In genomic region chr1:226995966-226996332, GRCh38 we compare ENCODE assay signal across 14 cellular contexts. TPM values are rescaled to one million over a fixed set of nuclear protein-coding genes. Genes with fewer than 3 reads are reported as not detected.
DNase-seq lines count a peak whose midpoint lies in the region; ATAC-seq and TF ChIP-seq lines count a peak whose summit lies in the region.
"Had no signal": no experiment of that assay in that cellular context is flagged by ENCODE, and none has a peak within 500 bp of the region (broad histone marks: within the 10 kb centered on the region; RNA-seq: fewer than 3 reads in every experiment).

No MANE protein-coding gene starts in this region.

- CTCF ChIA-PET in PC-9 (lab: Charles Lee) = no interaction called here

- peak overlapping the region; percentile 45 to 67 for H3K4me3 Mint-ChIP-seq in stimulated activated naive B cell treated with anti-CD40 and anti-IgM and Interleukin-4, amounts not matched to agents 10 μg/mL and 1 μg/mL and 100 μg/mL, for 72 hours

- DNase-seq in cardiac muscle cell (ENCODE audit: low read depth in 1 of 2, low spot score in 1 of 2) = peak in 1 of 2 donors; percentile 41
- DNase-seq in heart left ventricle = no peak
- DNase-seq in stimulated activated naive B cell treated with anti-CD40 and anti-IgM and Interleukin-4, amounts not matched to agents 10 μg/mL and 1 μg/mL and 100 μg/mL, for 72 hours = no peak
- no peak for DNase-seq in NOMO-1 (lab: John Stamatoyannopoulos, UW; ENCODE audit: unreplicated experiment in 2 of 2)
- DNase-seq in activated naive CD4-positive, alpha-beta T cell (lab: John Stamatoyannopoulos, UW) = no peak
- no peak for DNase-seq in PC-9
- DNase-seq: EL; NCI-H524; stimulated activated CD4-positive, alpha-beta T cell treated with anti-CD3 and anti-CD28 coated beads, Interleukin-12 subunit alpha, Interleukin-12 subunit beta, amount 100 ng/mL, for 4 hours; stimulated activated naive CD4-positive, alpha-beta T cell; SW 1271 had no signal

- whole genome bisulfite sequencing in heart left ventricle, 4 donors = 92 to 98% (median 94%) methylated on average over 5 of the region's 5 CpGs

- peaks cover 40% of the 10 kb centered on the region for H3K4me1 ChIP-seq in cardiac muscle cell (ENCODE audit: low read depth)
- H3K4me1 ChIP-seq in heart left ventricle = peaks cover 0 to 18% (median 9%) of the 10 kb centered on the region in 12 donors
- H3K4me1 ChIP-seq in PC-9 (replicated peaks; ENCODE audit: insufficient read depth) = no peaks in the 10 kb centered on the region

- peaks cover 15 to 25% of the 10 kb centered on the region in 2 donors for H3K4me1 Mint-ChIP-seq in stimulated activated naive B cell treated with anti-CD40 and anti-IgM and Interleukin-4, amounts not matched to agents 10 μg/mL and 1 μg/mL and 100 μg/mL, for 72 hours

- no peaks in the 10 kb centered on the region for H3F3A ChIP-seq in PC-9 (ENCODE audit: insufficient read depth, low read depth)

- no peaks in the 10 kb centered on the region for H4K20me1 ChIP-seq in PC-9 (ENCODE audit: insufficient read depth)

- no peak overlapping the region for H2AFZ ChIP-seq in PC-9

- H3K9me2 ChIP-seq in PC-9 (ENCODE audit: insufficient read depth) = no peaks in the 10 kb centered on the region

- H3K27ac ChIP-seq in cardiac muscle cell (peak overlapping the region; percentile 83), heart left ventricle (no peak overlapping the region), PC-9 (no peak overlapping the region)
- H3K27ac ChIP-seq: epithelial cell of prostate had no signal

- POLR2A ChIA-PET in PC-9 (lab: Charles Lee; ENCODE audit: unreplicated experiment) = no interaction called here

- H3K36me3 ChIP-seq in cardiac muscle cell = no peaks in the 10 kb centered on the region
- H3K36me3 ChIP-seq in heart left ventricle = peaks cover 0 to 43% (median 23%) of the 10 kb centered on the region in 9 donors
- H3K36me3 ChIP-seq in PC-9 (ENCODE audit: low read depth) = no peaks in the 10 kb centered on the region

- H3K79me2 ChIP-seq in PC-9 (ENCODE audit: low read depth) = no peaks in the 10 kb centered on the region

- TF ChIP-seq POLR2A in heart left ventricle (IDR thresholded peaks at IDR 0.05) = no peak

- H3K4me3 ChIP-seq in cardiac muscle cell (no peak overlapping the region), heart left ventricle (no peak overlapping the region), PC-9 (no peak overlapping the region)

- BruUV-seq in PC-9 (replicated peaks; lab: Mats Ljungman, UMichigan) = no TSS peak

- H3K27me3 ChIP-seq in cardiac muscle cell (no peaks in the 10 kb centered on the region), heart left ventricle (no peaks in the 10 kb centered on the region), PC-9 (ENCODE audit: insufficient read depth, low read depth) (no peaks in the 10 kb centered on the region)

- ATAC-seq in heart left ventricle = no peak
- ATAC-seq in HG02571 (IDR thresholded peaks at IDR 0.05; ENCODE audit: unreplicated experiment) = peak; percentile 55
- peak; percentile 59 for ATAC-seq in HG03280 (IDR thresholded peaks at IDR 0.05; ENCODE audit: unreplicated experiment)
- peak; percentile 53 to 67 for ATAC-seq in stimulated activated naive B cell treated with anti-CD40 and anti-IgM and Interleukin-4, amounts not matched to agents 10 μg/mL and 1 μg/mL and 100 μg/mL, for 72 hours (replicated peaks)

- H3K27ac Mint-ChIP-seq in stimulated activated naive B cell treated with anti-CD40 and anti-IgM and Interleukin-4, amounts not matched to agents 10 μg/mL and 1 μg/mL and 100 μg/mL, for 72 hours = peak overlapping the region; percentile 81

- intact Hi-C loops in heart left ventricle (cut with DNase I) (no loop called here), PC-9 (cut with micrococcal nuclease; ENCODE audit: unreplicated experiment) (no loop called here)

- no peak overlapping the region for H3K4me2 ChIP-seq in PC-9

- H3K27me3 Mint-ChIP-seq in stimulated activated naive B cell treated with anti-CD40 and anti-IgM and Interleukin-4, amounts not matched to agents 10 μg/mL and 1 μg/mL and 100 μg/mL, for 72 hours = peaks cover 0 to 4% of the 10 kb centered on the region in 2 donors

- H3K9me3 ChIP-seq in cardiac muscle cell (ENCODE audit: low read depth) = no peaks in the 10 kb centered on the region
- H3K9me3 ChIP-seq in heart left ventricle = peaks cover 0 to 4% (median 0%) of the 10 kb centered on the region in 12 donors
- no peaks in the 10 kb centered on the region for H3K9me3 ChIP-seq in PC-9 (ENCODE audit: insufficient read depth, low read depth)

- H3K36me3 Mint-ChIP-seq in stimulated activated naive B cell treated with anti-CD40 and anti-IgM and Interleukin-4, amounts not matched to agents 10 μg/mL and 1 μg/mL and 100 μg/mL, for 72 hours = peaks cover 2 to 9% of the 10 kb centered on the region in 2 donors

- H3K9me3 Mint-ChIP-seq in stimulated activated naive B cell treated with anti-CD40 and anti-IgM and Interleukin-4, amounts not matched to agents 10 μg/mL and 1 μg/mL and 100 μg/mL, for 72 hours = peaks cover 0 to 9% of the 10 kb centered on the region in 2 donors

- no peak for TF ChIP-seq CTCF in cardiac muscle cell (IDR thresholded peaks at IDR 0.05; ENCODE audit: low read depth, low read length)
- no peak for TF ChIP-seq CTCF in heart left ventricle (IDR thresholded peaks at IDR 0.05)
- no peak for TF ChIP-seq CTCF in PC-9 (conservative IDR thresholded peaks at IDR 0.05)

RNA-seq across cellular contexts. Expression of gene COQ8A, which starts 55.9 kb away (rescaled TPM):
- 34.7 and 59.7 TPM in 2 replicates for total RNA-seq in cardiac muscle cell
- 45.1 and 71.5 TPM in 2 replicates for polyA plus RNA-seq in cardiac muscle cell
- total RNA-seq in heart left ventricle = 100 to 1,000 TPM; 141 to 915 (median 310) TPM
- 100 to 1,000 TPM; 193 to 243 TPM for polyA plus RNA-seq in heart left ventricle
- 32.9 and 37.9 TPM in 2 replicates for total RNA-seq in PC-9 (2021)

Comparison
In these comparisons a context has a peak if more than half of its experiments do, and no peak if none do; other contexts are left out.
1. ATAC-seq: peak in HG02571 (single experiment), HG03280 (single experiment) and stimulated activated naive B cell treated with anti-CD40 and anti-IgM and Interleukin-4, amounts not matched to agents 10 μg/mL and 1 μg/mL and 100 μg/mL, for 72 hours (2 of 2); none in heart left ventricle (0 of 4).